8 cellular contexts compared by ENCODE assay signal in the genomic region with DNA sequence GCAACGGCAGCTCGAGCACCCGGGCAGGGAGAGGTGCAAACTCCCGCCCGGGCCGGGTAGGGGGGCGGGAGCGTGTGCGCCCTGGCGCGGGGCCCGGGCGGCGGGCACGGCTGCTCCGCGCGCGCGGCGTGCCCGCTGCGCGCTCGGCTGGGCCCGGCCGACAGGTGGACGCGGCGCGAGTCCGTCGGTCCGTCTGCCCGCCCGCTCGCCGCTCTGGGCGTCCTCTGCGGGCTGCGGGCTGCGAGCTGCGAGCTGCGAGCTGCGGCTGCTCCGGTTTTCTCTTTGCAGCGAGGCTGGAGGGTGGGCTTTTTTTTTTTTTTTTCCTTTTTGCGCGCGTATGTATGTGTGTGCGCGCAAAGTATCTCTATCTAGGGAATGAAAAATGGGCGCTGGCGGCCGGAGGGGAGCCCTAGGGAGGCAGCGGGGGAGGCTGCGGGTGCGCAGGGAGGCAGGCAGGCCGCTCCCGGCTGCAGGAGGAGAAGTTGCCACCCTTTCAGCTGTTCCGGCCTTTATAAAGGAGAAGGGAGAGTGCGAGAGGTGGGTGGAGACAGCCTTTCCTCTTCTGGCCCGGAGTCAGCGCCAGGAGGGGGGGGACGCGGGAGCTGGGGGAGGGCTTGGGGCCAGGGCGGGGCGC. TPM values are rescaled to one million over a fixed set of nuclear protein-coding genes. Genes with fewer than 3 reads are reported as not detected.
DNase-seq lines count a peak whose midpoint lies in the region; ATAC-seq and TF ChIP-seq lines count a peak whose summit lies in the region.

A gene (minus strand): TSS at position 487 of the 634 bp plus-strand sequence. CDS start 1,019 bp downstream, outside the sequence.

- H3K27ac ChIP-seq in CD8-positive, alpha-beta memory T cell (ENCODE audit: low read depth, low read length) = no peak within 1 kb of the TSS
- H3K27ac ChIP-seq in brain microvascular endothelial cell (no peak within 1 kb of the TSS), spleen (peak within 1 kb of the TSS in 5 of 8 donors; percentile 63 to 86 (median 72))

- H3K4me1 Mint-ChIP-seq in CD8-positive, alpha-beta memory T cell = peaks cover 47 to 63% (median 47%) of the 10 kb centered on the region in 3 donors

- peak within 1 kb of the TSS; percentile 71 for H3K4me3 ChIP-seq in CD8-positive, alpha-beta memory T cell (ENCODE audit: low read length)
- H3K4me3 ChIP-seq in LNCaP clone FGC (ENCODE audit: low read depth, low read length) = peak within 1 kb of the TSS; percentile 69
- H3K4me3 ChIP-seq in brain microvascular endothelial cell (ENCODE audit: low read depth, low read length) = peak within 1 kb of the TSS; percentile 9
- H3K4me3 ChIP-seq in kidney epithelial cell (ENCODE audit: low read depth, low read length) = peak within 1 kb of the TSS; percentile 89
- peak within 1 kb of the TSS; percentile 45 to 72 (median 54) for H3K4me3 ChIP-seq in spleen

- TF ChIP-seq CTCF in LNCaP clone FGC (IDR thresholded peaks at IDR 0.05; ENCODE audit: control insufficient read depth, extremely low read depth, insufficient read depth) (no peak), brain microvascular endothelial cell (IDR thresholded peaks at IDR 0.05; ENCODE audit: low read depth, low read length, missing control alignments) (no peak), kidney epithelial cell (IDR thresholded peaks at IDR 0.05; ENCODE audit: insufficient read depth, low read length, poor library complexity, severe bottlenecking) (no peak), spleen (IDR thresholded peaks at IDR 0.05 in 8 of 11, conservative IDR thresholded peaks at IDR 0.05 in 3 of 11) (no peak)

- WGBS in spleen, 5 donors = 0 to 2% (median 1%) methylated on average over 25 to 68 of the region's 68 CpGs

- H3K27me3 Mint-ChIP-seq in CD8-positive, alpha-beta memory T cell = peaks cover 0 to 3% of the 10 kb centered on the region in 2 donors

- peaks cover 36% of the 10 kb centered on the region for H3K4me1 ChIP-seq in CD8-positive, alpha-beta memory T cell (ENCODE audit: insufficient read depth, low read length)
- peaks cover 26 to 78% (median 66%) of the 10 kb centered on the region in 6 donors for H3K4me1 ChIP-seq in spleen

- H3K36me3 ChIP-seq in CD8-positive, alpha-beta memory T cell (ENCODE audit: insufficient read depth, low read length) = no peaks in the 10 kb centered on the region
- H3K36me3 ChIP-seq in brain microvascular endothelial cell (replicated peaks) (no peaks in the 10 kb centered on the region), kidney epithelial cell (ENCODE audit: control insufficient read depth, insufficient read depth, low read length) (no peaks in the 10 kb centered on the region), spleen (no peaks in the 10 kb centered on the region)

- CTCF ChIA-PET in CD8-positive, alpha-beta memory T cell (lab: Charles Lee) = interaction anchor here (1.0 to 9.0 kb wide), 6 partner anchors 9 to 73 kb away, joined by 3 to 65 read pairs (median 4); no protein-coding TSS in a partner anchor

- no peaks in the 10 kb centered on the region for H3K27me3 ChIP-seq in CD8-positive, alpha-beta memory T cell (ENCODE audit: insufficient read depth, low read length, poor library complexity, severe bottlenecking)
- H3K27me3 ChIP-seq in brain microvascular endothelial cell (replicated peaks) (peaks cover 36% of the 10 kb centered on the region), kidney epithelial cell (ENCODE audit: control insufficient read depth, insufficient read depth, low read length) (no peaks in the 10 kb centered on the region), spleen (replicated peaks in 1 of 7) (peaks cover 0 to 97% (median 51%) of the 10 kb centered on the region in 7 donors)

- in situ Hi-C loops in brain microvascular endothelial cell (cut with HindIII; ENCODE audit: low pct_ligation_motif_present, low sequenced_read_pairs) = no loop called here

- peaks cover 0 to 14% (median 0%) of the 10 kb centered on the region in 3 donors for H3K36me3 Mint-ChIP-seq in CD8-positive, alpha-beta memory T cell

- peak within 1 kb of the TSS; percentile 91 to 98 (median 94) for H3K4me3 Mint-ChIP-seq in CD8-positive, alpha-beta memory T cell

- peak in 1 of 5 donors; percentile 20 for DNase-seq in CD8-positive, alpha-beta memory T cell
- DNase-seq in LNCaP clone FGC (ENCODE audit: low read depth) (no peak), brain microvascular endothelial cell (no peak), kidney epithelial cell (ENCODE audit: low read depth) (no peak), spleen (no peak), ecto neural progenitor cell (ENCODE audit: low spot score) (no peak), DMS114 treated with DMSO at 0.1 percent for 48 hours (lab: John Stamatoyannopoulos, UW; ENCODE audit: unreplicated experiment) (no peak)

- POLR2A ChIA-PET in CD8-positive, alpha-beta memory T cell (lab: Charles Lee) = interaction anchor here (0.6 to 1.6 kb wide), 11 partner anchors 8 to 633 kb away, joined by 3 to 9 read pairs (median 3); a partner anchor contains a TSS

- TF ChIP-seq POLR2A in spleen (IDR thresholded peaks at IDR 0.05) = peak in 1 of 3 donors; percentile 71

- intact Hi-C loops in spleen (cut with DNase I; ENCODE audit: low total_unique reads) = no loop called here

- ATAC-seq in HG03175 (IDR thresholded peaks at IDR 0.05; ENCODE audit: unreplicated experiment) = no peak

- H3K9me3 ChIP-seq in CD8-positive, alpha-beta memory T cell (ENCODE audit: low read length) = no peaks in the 10 kb centered on the region
- no peaks in the 10 kb centered on the region for H3K9me3 ChIP-seq in spleen

- peak within 1 kb of the TSS; percentile 55 to 95 (median 84) for H3K27ac Mint-ChIP-seq in CD8-positive, alpha-beta memory T cell

- H3K9me3 Mint-ChIP-seq in CD8-positive, alpha-beta memory T cell = peaks cover 0 to 1% (median 0%) of the 10 kb centered on the region in 5 donors

RNA-seq across cellular contexts. Expression of the gene that starts here (rescaled TPM):
- 1 to 10 TPM; 2.3 to 3.0 TPM for total RNA-seq in CD8-positive, alpha-beta memory T cell
- polyA plus RNA-seq in CD8-positive, alpha-beta memory T cell = 18.2 TPM
- total RNA-seq in kidney epithelial cell (159 and 165 TPM in 2 replicates), spleen (10 to 100 TPM in 2 of 7 donors, 1 to 10 TPM in 5; 2.4 to 20.5 (median 9.3) TPM)
- 1 to 10 TPM; 1.7 to 8.2 (median 2.0) TPM for polyA plus RNA-seq in spleen

Comparison
In these comparisons a context has a peak if more than half of its experiments do, and no peak if none do; other contexts are left out.
1. H3K27ac ChIP-seq: peak in spleen (5 of 8); none in CD8-positive, alpha-beta memory T cell (single experiment) and brain microvascular endothelial cell (single experiment).
2. H3K4me3 ChIP-seq: peak in every context shown above with its lines; median percentile 89 in kidney epithelial cell; 71 in CD8-positive, alpha-beta memory T cell; 69 in LNCaP clone FGC; 54 in spleen; 9 in brain microvascular endothelial cell.